ENCODE assay signal across 22 cellular contexts in the genomic region with DNA sequence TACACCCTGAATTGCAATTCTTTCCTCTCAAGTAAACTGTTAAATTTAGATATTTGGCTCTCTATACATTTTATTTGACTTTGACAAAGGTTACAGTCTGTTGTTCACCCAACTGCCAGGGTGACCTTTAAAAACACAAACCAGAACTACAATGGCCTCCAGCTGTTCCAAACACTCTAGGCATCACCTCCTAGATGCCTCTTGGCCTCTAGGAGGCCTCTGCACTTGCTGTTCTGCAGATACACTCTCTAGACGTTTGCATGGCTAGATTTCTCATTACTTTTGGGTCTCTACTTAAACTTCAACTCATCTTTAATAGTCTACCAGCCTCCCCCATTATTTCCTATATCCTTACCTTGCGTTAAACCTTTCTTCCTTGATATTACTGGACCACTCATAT.
"Had no signal": no experiment of that assay in that cellular context is flagged by ENCODE, and none has a peak within 500 bp of the region (broad histone marks: within the 10 kb centered on the region; RNA-seq: fewer than 3 reads in every experiment).

No MANE protein-coding gene starts in this region.

- H3K27me3 ChIP-seq: adrenal gland, gastroesophageal sphincter, heart right ventricle, pancreas, right lobe of liver, stomach had no signal

- H3K36me3 ChIP-seq: adrenal gland, gastroesophageal sphincter, heart right ventricle, pancreas, right lobe of liver, stomach had no signal

- FAIRE-seq: bronchial epithelial cell, pancreas, small intestine had no signal

- H3K4me1 ChIP-seq: adrenal gland, gastroesophageal sphincter, pancreas, stomach had no signal

- H3K27ac ChIP-seq: gastroesophageal sphincter, heart right ventricle, pancreas, stomach had no signal

- H3K4me3 ChIP-seq: adrenal gland, gastroesophageal sphincter, heart right ventricle, mucosa of descending colon, pancreas, right lobe of liver, stomach had no signal

- DNase-seq: activated CD4-positive, alpha-beta T cell treated with anti-CD3 and anti-CD28 coated beads, Interleukin-2, amount 10 ng/mL, durations not matched to agents 24 days and 14 days; activated CD8-positive, alpha-beta T cell treated with anti-CD3 and anti-CD28 coated beads, Interleukin-2, amount 10 ng/mL, durations not matched to agents 7 days and 5 days; activated effector memory CD4-positive, alpha-beta T cell treated with anti-CD3 and anti-CD28 coated beads, Interleukin-2, amount 50 U/mL, for 16 hours; activated T-cell treated with anti-CD3 and anti-CD28 coated beads, Interleukin-2, amount 50 U/mL, for 4 hours; adrenal gland; cerebellar nuclear complex; cortex of kidney; heart right ventricle; mesenchymal stem cell; mucosa of descending colon; naive thymus-derived CD4-positive, alpha-beta T cell; pancreas; right lobe of liver; small intestine; stimulated activated CD4-positive, alpha-beta T cell treated with anti-CD3 and anti-CD28 coated beads, Interleukin-4, amount 100 ng/mL, for 1 hour; stomach; T-cell; trophoblast cell had no signal

- ATAC-seq: activated CD8-positive, alpha-beta T cell treated with anti-CD3 and anti-CD28 coated beads, Interleukin-2, amount 10 ng/mL, durations not matched to agents 7 days and 5 days; activated naive CD4-positive, alpha-beta T cell treated with anti-CD3 and anti-CD28 coated beads, Interleukin-2, amount 50 U/mL, for 72 hours; activated T-cell treated with anti-CD3 and anti-CD28 coated beads, Interleukin-2, amount 50 U/mL, for 4 hours; esophagus mucosa; gastroesophageal sphincter; heart right ventricle; naive thymus-derived CD4-positive, alpha-beta T cell; pancreas; right lobe of liver; T-cell had no signal

- H3K9me3 ChIP-seq: adrenal gland, gastroesophageal sphincter, heart right ventricle, mucosa of descending colon, pancreas, right lobe of liver, stomach had no signal
